Comparison of ENCODE assay signal across 13 cellular contexts in genomic region chr7:55878701-55879100, GRCh38. TPM values are rescaled to one million over a fixed set of nuclear protein-coding genes. Genes with fewer than 3 reads are reported as not detected.
DNase-seq lines count a peak whose midpoint lies in the region; ATAC-seq, FAIRE-seq and TF ChIP-seq lines count a peak whose summit lies in the region.
"Had no signal": no experiment of that assay in that cellular context is flagged by ENCODE, and none has a peak within 500 bp of the region (broad histone marks: within the 10 kb centered on the region; RNA-seq: fewer than 3 reads in every experiment).

No MANE protein-coding gene starts in this region.

- H4K20me1 ChIP-seq in GM23338 (replicated peaks; ENCODE audit: insufficient read depth): no peaks in the 10 kb centered on the region

- H3K27me3 ChIP-seq in GM23338 (ENCODE audit: insufficient read depth): no peaks in the 10 kb centered on the region

- no peaks in the 10 kb centered on the region for H3K36me3 Mint-ChIP-seq in GM23338 (ENCODE audit: low read depth)
- H3K36me3 Mint-ChIP-seq: CD4-positive, alpha-beta memory T cell had no signal

- FAIRE-seq in endometrium (lab: Jason Lieb, UNC): peak; percentile 98

- peaks cover 57% of the 10 kb centered on the region for H3K9me3 Mint-ChIP-seq in GM23338
- H3K9me3 Mint-ChIP-seq: CD4-positive, alpha-beta memory T cell had no signal

- H3F3A ChIP-seq in GM23338 (replicated peaks; ENCODE audit: low read depth): no peaks in the 10 kb centered on the region

- H3K79me2 ChIP-seq in GM23338 (replicated peaks; ENCODE audit: insufficient read depth): no peaks in the 10 kb centered on the region

- H3K36me3 ChIP-seq in GM23338 (ENCODE audit: insufficient read depth): no peaks in the 10 kb centered on the region

- no peaks in the 10 kb centered on the region for H3K4me1 ChIP-seq in GM23338 (ENCODE audit: insufficient read depth)

- no peaks in the 10 kb centered on the region for H3K9me2 ChIP-seq in GM23338 (ENCODE audit: insufficient read depth)

- no peak overlapping the region for H3K4me3 ChIP-seq in GM23338

- DNase-seq in GM23338 (ENCODE audit: low spot score): no peak
- DNase-seq in left kidney (ENCODE audit: low read depth, low spot score): peak; percentile 77
- DNase-seq in NOMO-1 (lab: John Stamatoyannopoulos, UW; ENCODE audit: unreplicated experiment in 2 of 2): no peak
- DNase-seq in 8988T: no peak
- no peak for DNase-seq in DMS53 treated with DMSO at 0.1 percent for 48 hours (lab: John Stamatoyannopoulos, UW; ENCODE audit: unreplicated experiment)
- DNase-seq: AML-193; C1 segment of cervical spinal cord; CD4-positive, alpha-beta memory T cell; GF-D8; H7 had no signal

- ATAC-seq in GM23338: no peak

- H3K4me3 Mint-ChIP-seq in GM23338: no peak overlapping the region
- H3K4me3 Mint-ChIP-seq: CD4-positive, alpha-beta memory T cell had no signal

- no peak overlapping the region for H3K27ac Mint-ChIP-seq in GM23338
- H3K27ac Mint-ChIP-seq: CD4-positive, alpha-beta memory T cell had no signal

- TF ChIP-seq CTCF in GM23338 (conservative IDR thresholded peaks at IDR 0.05; ENCODE audit: low read depth in 2 of 2): no peak

- H2AFZ ChIP-seq in GM23338: peak overlapping the region; percentile 81; the same call in 1 of the 2 replicates

- H3K27me3 Mint-ChIP-seq in GM23338 (ENCODE audit: insufficient read depth, low read depth, poor library complexity): peaks cover 3% of the 10 kb centered on the region
- H3K27me3 Mint-ChIP-seq: CD4-positive, alpha-beta memory T cell had no signal

- H3K4me1 Mint-ChIP-seq in GM23338: no peaks in the 10 kb centered on the region
- H3K4me1 Mint-ChIP-seq: CD4-positive, alpha-beta memory T cell had no signal

- H3K27ac ChIP-seq in GM23338 (ENCODE audit: low read depth): no peak overlapping the region
- H3K27ac ChIP-seq: HL-60 had no signal

- H3K4me2 ChIP-seq in GM23338: no peak overlapping the region

TF ChIP-seq in GM23338, 12 proteins besides CTCF, POLR2A, EP300 and RAD21:
- no peak for TF ChIP-seq ETS1 (IDR thresholded peaks at IDR 0.05)
- no peak for TF ChIP-seq ZNF114 (CRISPR knock-in tag; IDR thresholded peaks at IDR 0.05)
- TF ChIP-seq STAT1 (IDR thresholded peaks at IDR 0.05; ENCODE audit: unreplicated experiment): no peak
- TF ChIP-seq EZH2phosphoT487 (IDR thresholded peaks at IDR 0.05; ENCODE audit: unreplicated experiment): no peak
- TF ChIP-seq ZNF462 (CRISPR knock-in tag; IDR thresholded peaks at IDR 0.05): no peak
- no peak for TF ChIP-seq JUNB (IDR thresholded peaks at IDR 0.05; ENCODE audit: unreplicated experiment)
- no peak for TF ChIP-seq CREB1 (CRISPR knock-in tag; IDR thresholded peaks at IDR 0.05; ENCODE audit: low read depth)

RNA-seq across cellular contexts. Expression of gene ZNF713, which starts 8.6 kb away (rescaled TPM):
- 4.6 and 5.0 TPM in 2 replicates for total RNA-seq in GM23338 (2014; rRNA removed; shearing (Covaris generic))
- polyA plus RNA-seq in GM23338 (2016; fragmentation: Nextera tagmentation; extraction: Ambion mirVana): 2.1 and 2.6 TPM in 2 replicates

RNA-seq across cellular contexts. Expression of gene SEPTIN14, which starts 16.1 kb away (rescaled TPM):
- total RNA-seq in GM23338 (2014; rRNA removed; shearing (Covaris generic)): not detected in 2 replicates
- polyA plus RNA-seq in GM23338 (2016; fragmentation: Nextera tagmentation; extraction: Ambion mirVana): not detected in 2 replicates
- total RNA-seq: A673; CD4-positive, alpha-beta memory T cell; H7 had no signal
- polyA plus RNA-seq: CD4-positive, alpha-beta memory T cell had no signal
